8 cellular contexts compared by ENCODE assay signal in genomic region chr17:77400445-77400870, GRCh38.
A peak's percentile ranks its signal among the peaks of the same experiment; 100 is the strongest.
DNase-seq lines count a peak whose midpoint lies in the region; ATAC-seq, FAIRE-seq and TF ChIP-seq lines count a peak whose summit lies in the region.

No MANE protein-coding gene starts in this region.

- H3K9me3 ChIP-seq in skeletal muscle satellite cell (replicated peaks; ENCODE audit: low read length), result no peaks in the 10 kb centered on the region

- peak; percentile 26 for TF ChIP-seq CTCF in fibroblast of mammary gland (conservative IDR thresholded peaks at IDR 0.05; ENCODE audit: control insufficient read depth, insufficient read depth, low read depth, low read length)

- no peak for ATAC-seq in GM19397 (IDR thresholded peaks at IDR 0.05; ENCODE audit: unreplicated experiment)

- peaks cover 55% of the 10 kb centered on the region for H3K36me3 ChIP-seq in skeletal muscle satellite cell (ENCODE audit: insufficient read depth, low read length)

- DNase-seq in G401 (ENCODE audit: low spot score) (peak; percentile 68), NCI-H2171 treated with DMSO at 0.1 percent for 48 hours (lab: John Stamatoyannopoulos, UW) (peak; percentile 77), fibroblast of mammary gland (ENCODE audit: low read depth) (no peak), RCC 7860 (ENCODE audit: low spot score) (no peak), NCI-H526 treated with DMSO at 0.1 percent for 48 hours (lab: John Stamatoyannopoulos, UW) (no peak)
- peak; percentile 57 for DNase-seq in activated CD8-positive, alpha-beta memory T cell treated with anti-CD3 and anti-CD28 coated beads, Interleukin-2, amount 50 U/mL, for 1 hour (ENCODE audit: extremely low read depth)

- H3K4me1 ChIP-seq in skeletal muscle satellite cell (ENCODE audit: control insufficient read depth, insufficient read depth, low read length), result peaks cover 83% of the 10 kb centered on the region

- peak overlapping the region; percentile 59 for H3K9ac ChIP-seq in skeletal muscle satellite cell (ENCODE audit: low read depth, low read length)

- H3K4me2 ChIP-seq in skeletal muscle satellite cell (ENCODE audit: low read length), result peak overlapping the region; percentile 65

- in situ Hi-C loops in G401 (cut with HindIII; ENCODE audit: low sequenced_read_pairs), result no loop called here

- H3K27me3 ChIP-seq in skeletal muscle satellite cell (ENCODE audit: control insufficient read depth, insufficient read depth, low read length), result no peaks in the 10 kb centered on the region

- H3K4me3 ChIP-seq in fibroblast of mammary gland (ENCODE audit: control insufficient read depth, low read depth, low read length), result no peak overlapping the region
- peak overlapping the region; percentile 43 for H3K4me3 ChIP-seq in skeletal muscle satellite cell (ENCODE audit: low read length)

- no peak for FAIRE-seq in RCC 7860 (lab: Jason Lieb, UNC)

Comparison
In these comparisons a context has a peak if more than half of its experiments do, and no peak if none do; other contexts are left out.
1. DNase-seq: peak in G401 (single experiment), NCI-H2171 treated with DMSO at 0.1 percent for 48 hours (single experiment) and activated CD8-positive, alpha-beta memory T cell treated with anti-CD3 and anti-CD28 coated beads, Interleukin-2, amount 50 U/mL, for 1 hour (single experiment); none in fibroblast of mammary gland (single experiment), RCC 7860 (single experiment) and NCI-H526 treated with DMSO at 0.1 percent for 48 hours (single experiment).